20 cellular contexts compared by ENCODE assay signal in the genomic region with DNA sequence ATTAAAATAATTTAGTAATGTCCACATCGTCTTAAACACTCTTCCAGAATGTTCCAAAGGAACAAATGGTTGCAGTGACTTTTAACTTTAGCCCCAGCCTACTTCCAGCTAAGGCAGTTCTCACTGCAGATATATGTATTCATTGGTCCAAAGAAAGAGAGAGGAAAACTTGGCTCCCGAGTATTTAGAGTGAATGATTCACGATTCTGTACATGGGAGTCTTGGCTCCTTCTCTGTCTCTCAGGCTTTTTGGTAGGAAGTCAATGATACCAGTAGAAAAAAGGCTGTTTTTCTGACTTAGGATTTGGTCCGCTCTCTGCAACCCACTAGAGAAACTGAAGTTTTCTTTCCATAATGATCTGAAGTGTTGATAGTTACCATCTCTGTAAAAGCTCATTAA.
"Had no signal": no experiment of that assay in that cellular context is flagged by ENCODE, and none has a peak within 500 bp of the region (broad histone marks: within the 10 kb centered on the region; RNA-seq: fewer than 3 reads in every experiment).

No MANE protein-coding gene starts in this region.

- H3K27ac Mint-ChIP-seq: natural killer cell, progenitor cell of endocrine pancreas had no signal

- H3K9me3 ChIP-seq: adrenal gland, left lung, mucosa of descending colon, right atrium auricular region, upper lobe of left lung had no signal

- H3K4me1 Mint-ChIP-seq: activated naive CD4-positive, alpha-beta T cell treated with anti-CD3 and anti-CD28 coated beads, Interleukin-2, amount 10 ng/mL, durations not matched to agents 7 days and 5 days had no signal

- H3K27me3 ChIP-seq: adrenal gland, left lung, right atrium auricular region, upper lobe of left lung had no signal

- FAIRE-seq: kidney had no signal

- H3K4me1 ChIP-seq: adrenal gland, upper lobe of left lung had no signal

- DNase-seq: activated CD4-positive, alpha-beta T cell treated with anti-CD3 and anti-CD28 coated beads for 1 hour; activated CD4-positive, alpha-beta T cell treated with anti-CD3 and anti-CD28 coated beads, Interleukin-2, amount 50 U/mL, for 48 hours; activated naive CD4-positive, alpha-beta T cell treated with anti-CD3 and anti-CD28 coated beads, Interleukin-2, amount 10 ng/mL, durations not matched to agents 7 days and 5 days; adrenal gland; hypothalamus; kidney; left lung; mammary epithelial cell; mucosa of descending colon; natural killer cell; nucleus accumbens; stimulated activated CD4-positive, alpha-beta T cell treated with anti-CD3 and anti-CD28 coated beads, Interleukin-2, amount 100 ng/mL, for 48 hours; stimulated activated naive CD4-positive, alpha-beta T cell treated with Interleukin-2 at 50 U/mL for 16 hours; substantia nigra; T1000; upper lobe of left lung had no signal

- H3K4me3 ChIP-seq: adrenal gland, left lung, mucosa of descending colon, right atrium auricular region, SK-N-MC, upper lobe of left lung had no signal

- H3K27me3 Mint-ChIP-seq: activated naive CD4-positive, alpha-beta T cell treated with anti-CD3 and anti-CD28 coated beads, Interleukin-2, amount 10 ng/mL, durations not matched to agents 7 days and 5 days; progenitor cell of endocrine pancreas had no signal

- H3K36me3 ChIP-seq: adrenal gland, right atrium auricular region, upper lobe of left lung had no signal

- H3K27ac ChIP-seq: adrenal gland, epithelial cell of prostate, left lung, right atrium auricular region, SK-N-MC, upper lobe of left lung had no signal

- H3K9me3 Mint-ChIP-seq: natural killer cell had no signal

- H3K4me3 Mint-ChIP-seq: activated naive CD4-positive, alpha-beta T cell treated with anti-CD3 and anti-CD28 coated beads, Interleukin-2, amount 10 ng/mL, durations not matched to agents 7 days and 5 days; natural killer cell had no signal

- ATAC-seq: left lung, mucosa of descending colon, natural killer cell had no signal
